ENCODE assay signal across 16 cellular contexts in genomic region chr4:1783970-1784369, GRCh38. TPM values are rescaled to one million over a fixed set of nuclear protein-coding genes. Genes with fewer than 3 reads are reported as not detected.
DNase-seq lines count a peak whose midpoint lies in the region; ATAC-seq and TF ChIP-seq lines count a peak whose summit lies in the region.
"Had no signal": no experiment of that assay in that cellular context is flagged by ENCODE, and none has a peak within 500 bp of the region (broad histone marks: within the 10 kb centered on the region; RNA-seq: fewer than 3 reads in every experiment).

No MANE protein-coding gene starts in this region.

- H3K4me1 ChIP-seq in BLaER1 treated with 17β-estradiol and CSF1 and Interleukin-3, amounts not matched to agents 10 nM and 100 nM = peaks cover 11 to 63% (median 45%) of the 10 kb centered on the region in 10 experiments; a peak in 18 of 20 replicates
- H3K4me1 ChIP-seq: SJSA1 had no signal

- peak overlapping the region; percentile 29 to 81 (median 65); a peak in 21 of 22 replicates for H3K4me2 ChIP-seq in BLaER1 treated with 17β-estradiol and CSF1 and Interleukin-3, amounts not matched to agents 10 nM and 100 nM
- H3K4me2 ChIP-seq: KMS-11 had no signal

- peak overlapping the region in 2 of 11 experiments; percentile 24 to 50; a peak in 1 of 22 replicates for H3K9ac ChIP-seq in BLaER1 treated with 17β-estradiol and CSF1 and Interleukin-3, amounts not matched to agents 10 nM and 100 nM
- H3K9ac ChIP-seq: KMS-11 had no signal

- no peaks in the 10 kb centered on the region for H3K9me3 ChIP-seq in BLaER1 treated with 17β-estradiol and CSF1 and Interleukin-3, amounts not matched to agents 10 nM and 100 nM (replicated peaks in 1 of 11)
- H3K9me3 ChIP-seq: SJSA1 had no signal

- no peak for ATAC-seq in GM18511 (IDR thresholded peaks at IDR 0.05; ENCODE audit: unreplicated experiment)

- DNase-seq in M059J (ENCODE audit: low read depth) = peak; percentile 32
- peak; percentile 18 for DNase-seq in epithelial cell of proximal tubule (ENCODE audit: low read depth)
- peak; percentile 71 for DNase-seq in renal cortical epithelial cell (ENCODE audit: low read depth)
- DNase-seq in HuH-7 (ENCODE audit: low spot score) = no peak
- DNase-seq in DMS79 (lab: John Stamatoyannopoulos, UW) = no peak
- no peak for DNase-seq in activated CD4-positive, CD25-positive, alpha-beta regulatory T cell treated with anti-CD3 and anti-CD28 coated beads, Interleukin-2, amount 50 U/mL, for 72 hours
- DNase-seq: COR-L47, MM.1S, NCI-H1105, NCI-H187 treated with DMSO at 0.1 percent for 48 hours, NCI-H526 treated with DMSO at 0.1 percent for 48 hours had no signal

- peaks cover 0 to 41% (median 9%) of the 10 kb centered on the region in 11 experiments; a peak in 8 of 22 replicates for H4K20me1 ChIP-seq in BLaER1 treated with 17β-estradiol and CSF1 and Interleukin-3, amounts not matched to agents 10 nM and 100 nM

- peaks cover 0 to 11% (median 0%) of the 10 kb centered on the region in 11 experiments; a peak in 1 of 22 replicates for H3K27me3 ChIP-seq in BLaER1 treated with 17β-estradiol and CSF1 and Interleukin-3, amounts not matched to agents 10 nM and 100 nM
- H3K27me3 ChIP-seq: SJSA1 had no signal

- no peak overlapping the region for H3K4me3 ChIP-seq in BLaER1 treated with 17β-estradiol and CSF1 and Interleukin-3, amounts not matched to agents 10 nM and 100 nM
- H3K4me3 ChIP-seq in epithelial cell of proximal tubule (ENCODE audit: low read depth, low read length) = no peak overlapping the region
- H3K4me3 ChIP-seq: SJSA1 had no signal

- no peaks in the 10 kb centered on the region for H3K36me3 ChIP-seq in BLaER1 treated with 17β-estradiol and CSF1 and Interleukin-3, amounts not matched to agents 10 nM and 100 nM
- H3K36me3 ChIP-seq: SJSA1 had no signal

- H3K27ac ChIP-seq in BLaER1 treated with 17β-estradiol and CSF1 and Interleukin-3, amounts not matched to agents 10 nM and 100 nM = peak overlapping the region in 1 of 11 experiments; percentile 33; a peak in 1 of 22 replicates
- H3K27ac ChIP-seq: KMS-11, SJSA1 had no signal

- TF ChIP-seq CTCF in epithelial cell of proximal tubule (conservative IDR thresholded peaks at IDR 0.05; ENCODE audit: low read depth, low read length) = no peak

RNA-seq across cellular contexts. Expression of gene FGFR3, which starts 9.1 kb away (rescaled TPM):
- 1.4 and 1.9 TPM in 2 replicates for total RNA-seq in M059J (2014; rRNA removed; shearing (Covaris generic))
- total RNA-seq in epithelial cell of proximal tubule = 1.0 and 8.1 TPM in 2 replicates
- 1.4 and 3.7 TPM in 2 replicates for total RNA-seq in renal cortical epithelial cell
- total RNA-seq: OCI-LY7 had no signal

Comparison
In these comparisons a context has a peak if more than half of its experiments do, and no peak if none do; other contexts are left out.
1. DNase-seq: peak in M059J (single experiment), epithelial cell of proximal tubule (single experiment) and renal cortical epithelial cell (single experiment); none in HuH-7 (single experiment), DMS79 (single experiment) and activated CD4-positive, CD25-positive, alpha-beta regulatory T cell treated with anti-CD3 and anti-CD28 coated beads, Interleukin-2, amount 50 U/mL, for 72 hours (single experiment).